In genomic region chr2:9638532-9638931, GRCh38 we compare ENCODE assay signal across 9 cellular contexts. TPM values are rescaled to one million over a fixed set of nuclear protein-coding genes. Genes with fewer than 3 reads are reported as not detected.
A peak's percentile ranks its signal among the peaks of the same experiment; 100 is the strongest.
DNase-seq lines count a peak whose midpoint lies in the region; FAIRE-seq lines count a peak whose summit lies in the region.
"Had no signal": no experiment of that assay in that cellular context is flagged by ENCODE, and none has a peak within 500 bp of the region (broad histone marks: within the 10 kb centered on the region; RNA-seq: fewer than 3 reads in every experiment).

No MANE protein-coding gene starts in this region.

- no peak for FAIRE-seq in frontal cortex (lab: Jason Lieb, UNC)

- in situ Hi-C loops in SK-MEL-5 (cut with HindIII; ENCODE audit: low pct_unique_long_range_greater_than_20kb, low sequenced_read_pairs): no loop called here

- H3K27ac Mint-ChIP-seq in activated CD4-positive, alpha-beta T cell treated with anti-CD3 and anti-CD28 coated beads, Interleukin-2, amount 10 ng/mL, durations not matched to agents 7 days and 5 days: no peak overlapping the region
- H3K27ac Mint-ChIP-seq in activated naive CD8-positive, alpha-beta T cell treated with anti-CD3 and anti-CD28 coated beads for 36 hours: no peak overlapping the region

- peak; percentile 52 for DNase-seq in COR-L47 (lab: John Stamatoyannopoulos, UW)
- peak; percentile 67 for DNase-seq in SK-MEL-5 (ENCODE audit: low read depth, low spot score)
- peak; percentile 67 to 74 for DNase-seq in frontal cortex (ENCODE audit: low spot score in 2 of 2)
- peak; percentile 96 for DNase-seq in pons (ENCODE audit: low spot score)
- DNase-seq in activated CD4-positive, alpha-beta T cell treated with anti-CD3 and anti-CD28 coated beads, Interleukin-2, amount 10 ng/mL, durations not matched to agents 7 days and 5 days: no peak
- no peak for DNase-seq in activated naive CD8-positive, alpha-beta T cell treated with anti-CD3 and anti-CD28 coated beads for 36 hours
- DNase-seq in cerebellar nuclear complex (lab: John Stamatoyannopoulos, UW): no peak
- DNase-seq in NK-92 (lab: John Stamatoyannopoulos, UW; ENCODE audit: unreplicated experiment): no peak
- DNase-seq: NCI-H1092 treated with DMSO at 0.1 percent for 48 hours had no signal

- H3K27me3 Mint-ChIP-seq in activated CD4-positive, alpha-beta T cell treated with anti-CD3 and anti-CD28 coated beads, Interleukin-2, amount 10 ng/mL, durations not matched to agents 7 days and 5 days: peaks cover 14% of the 10 kb centered on the region
- H3K27me3 Mint-ChIP-seq in activated naive CD8-positive, alpha-beta T cell treated with anti-CD3 and anti-CD28 coated beads for 36 hours: no peaks in the 10 kb centered on the region

- H3K9me3 Mint-ChIP-seq in activated CD4-positive, alpha-beta T cell treated with anti-CD3 and anti-CD28 coated beads, Interleukin-2, amount 10 ng/mL, durations not matched to agents 7 days and 5 days: no peaks in the 10 kb centered on the region
- no peaks in the 10 kb centered on the region for H3K9me3 Mint-ChIP-seq in activated naive CD8-positive, alpha-beta T cell treated with anti-CD3 and anti-CD28 coated beads for 36 hours

- peaks cover 28% of the 10 kb centered on the region for H3K4me1 Mint-ChIP-seq in activated CD4-positive, alpha-beta T cell treated with anti-CD3 and anti-CD28 coated beads, Interleukin-2, amount 10 ng/mL, durations not matched to agents 7 days and 5 days
- peaks cover 3% of the 10 kb centered on the region for H3K4me1 Mint-ChIP-seq in activated naive CD8-positive, alpha-beta T cell treated with anti-CD3 and anti-CD28 coated beads for 36 hours

- POLR2A ChIA-PET in activated CD4-positive, alpha-beta T cell treated with anti-CD3 and anti-CD28 coated beads, Interleukin-2, amount 10 ng/mL, durations not matched to agents 7 days and 5 days (lab: Charles Lee): no interaction called here

- no peaks in the 10 kb centered on the region for H3K36me3 Mint-ChIP-seq in activated CD4-positive, alpha-beta T cell treated with anti-CD3 and anti-CD28 coated beads, Interleukin-2, amount 10 ng/mL, durations not matched to agents 7 days and 5 days (ENCODE audit: low read depth)
- no peaks in the 10 kb centered on the region for H3K36me3 Mint-ChIP-seq in activated naive CD8-positive, alpha-beta T cell treated with anti-CD3 and anti-CD28 coated beads for 36 hours

- H3K4me3 Mint-ChIP-seq in activated CD4-positive, alpha-beta T cell treated with anti-CD3 and anti-CD28 coated beads, Interleukin-2, amount 10 ng/mL, durations not matched to agents 7 days and 5 days: no peak overlapping the region
- H3K4me3 Mint-ChIP-seq in activated naive CD8-positive, alpha-beta T cell treated with anti-CD3 and anti-CD28 coated beads for 36 hours: no peak overlapping the region

- CTCF ChIA-PET in activated CD4-positive, alpha-beta T cell treated with anti-CD3 and anti-CD28 coated beads, Interleukin-2, amount 10 ng/mL, durations not matched to agents 7 days and 5 days (lab: Charles Lee): interaction anchor here (0.7 to 3.2 kb wide), 8 partner anchors 18 to 114 kb away, joined by 3 to 15 read pairs (median 3); no protein-coding TSS in a partner anchor

RNA-seq across cellular contexts. Expression of gene YWHAQ, which starts 7.7 kb away (rescaled TPM):
- total RNA-seq in SK-MEL-5 (2014; rRNA removed; shearing (Covaris generic)): 245 and 253 TPM in 2 replicates
- polyA plus RNA-seq in SK-MEL-5 (2015; cell fraction: cytosol; rRNA removed): 263 and 302 TPM in 2 replicates
- polyA plus RNA-seq in SK-MEL-5 (2015; cell fraction: nucleus; rRNA removed): 58.9 and 65.0 TPM in 2 replicates
- total RNA-seq in frontal cortex: 701 TPM
- total RNA-seq in activated CD4-positive, alpha-beta T cell treated with anti-CD3 and anti-CD28 coated beads, Interleukin-2, amount 10 ng/mL, durations not matched to agents 7 days and 5 days: 100 to 1,000 TPM; 308 to 322 TPM
- 100 to 1,000 TPM; 314 to 317 TPM for total RNA-seq in activated naive CD8-positive, alpha-beta T cell treated with anti-CD3 and anti-CD28 coated beads for 36 hours

Comparison
In these comparisons a context has a peak if more than half of its experiments do, and no peak if none do; other contexts are left out.
1. DNase-seq: peak in COR-L47 (single experiment), SK-MEL-5 (single experiment), frontal cortex (2 of 2) and pons (single experiment); none in activated CD4-positive, alpha-beta T cell treated with anti-CD3 and anti-CD28 coated beads, Interleukin-2, amount 10 ng/mL, durations not matched to agents 7 days and 5 days (single experiment), activated naive CD8-positive, alpha-beta T cell treated with anti-CD3 and anti-CD28 coated beads for 36 hours (single experiment), cerebellar nuclear complex (0 of 2) and NK-92 (single experiment).